37 cellular contexts compared by ENCODE assay signal in the genomic region with DNA sequence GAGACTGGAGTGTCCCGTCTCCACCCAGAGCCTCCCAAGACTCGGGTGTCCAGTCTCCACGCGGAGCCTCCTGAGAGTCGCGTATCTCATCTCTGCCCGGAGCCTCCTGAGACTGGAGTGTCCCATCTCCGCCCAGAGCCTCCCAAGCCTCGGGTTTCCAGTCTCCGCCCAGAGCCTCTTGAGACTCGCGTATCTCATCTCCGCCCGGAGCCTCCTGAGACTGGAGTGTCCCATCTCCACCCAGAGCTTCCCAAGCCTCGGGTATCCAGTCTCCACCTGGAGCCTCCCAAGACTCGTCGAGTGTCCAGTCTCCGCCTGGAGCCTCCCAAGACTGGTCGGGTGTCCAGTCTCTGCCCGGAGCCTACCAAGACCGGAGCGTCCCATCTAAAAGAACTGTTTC. TPM values are rescaled to one million over a fixed set of nuclear protein-coding genes. Genes with fewer than 3 reads are reported as not detected.
"Had no signal": no experiment of that assay in that cellular context is flagged by ENCODE, and none has a peak within 500 bp of the region (broad histone marks: within the 10 kb centered on the region; RNA-seq: fewer than 3 reads in every experiment).

No MANE protein-coding gene starts in this region.

- H3K27me3 ChIP-seq: MG63 had no signal

- DNase-seq: Karpas-422, Kasumi-1, MG63, MM.1S, MV-4-11, NCI-H1048, NCI-H1092, NCI-H1092 treated with DMSO at 0.1 percent for 48 hours, NCI-H1105, NCI-H1105 treated with DMSO at 0.1 percent for 48 hours, NCI-H1417, NCI-H1417 treated with DMSO at 0.1 percent for 48 hours, NCI-H1436, NCI-H1436 treated with DMSO at 0.1 percent for 48 hours, NCI-H146, NCI-H1694, NCI-H1694 treated with DMSO at 0.1 percent for 48 hours, NCI-H187, NCI-H187 treated with DMSO at 0.1 percent for 48 hours, NCI-H1930, NCI-H2029, NCI-H2029 treated with DMSO at 0.1 percent for 48 hours, NCI-H2081, NCI-H2081 treated with DMSO at 0.1 percent for 48 hours, NCI-H2107, NCI-H2171, NCI-H2171 treated with DMSO at 0.1 percent for 48 hours, NCI-H2227 treated with DMSO at 0.1 percent for 48 hours, NCI-H226, NCI-H345, NCI-H446, NCI-H446 treated with DMSO at 0.1 percent for 48 hours, NCI-H510A had no signal

- H3K27ac ChIP-seq: KMS-11 had no signal

- H3K9me3 ChIP-seq: MG63 had no signal

- H3K36me3 ChIP-seq: MG63 had no signal

- H3K4me3 ChIP-seq: MG63 had no signal

RNA-seq across cellular contexts. Expression of gene FAM47C, which starts 2.3 kb away (rescaled TPM):
- total RNA-seq: M059J, MCF 10A, NCI-H460 had no signal
